19 cellular contexts compared by ENCODE assay signal in the genomic region with DNA sequence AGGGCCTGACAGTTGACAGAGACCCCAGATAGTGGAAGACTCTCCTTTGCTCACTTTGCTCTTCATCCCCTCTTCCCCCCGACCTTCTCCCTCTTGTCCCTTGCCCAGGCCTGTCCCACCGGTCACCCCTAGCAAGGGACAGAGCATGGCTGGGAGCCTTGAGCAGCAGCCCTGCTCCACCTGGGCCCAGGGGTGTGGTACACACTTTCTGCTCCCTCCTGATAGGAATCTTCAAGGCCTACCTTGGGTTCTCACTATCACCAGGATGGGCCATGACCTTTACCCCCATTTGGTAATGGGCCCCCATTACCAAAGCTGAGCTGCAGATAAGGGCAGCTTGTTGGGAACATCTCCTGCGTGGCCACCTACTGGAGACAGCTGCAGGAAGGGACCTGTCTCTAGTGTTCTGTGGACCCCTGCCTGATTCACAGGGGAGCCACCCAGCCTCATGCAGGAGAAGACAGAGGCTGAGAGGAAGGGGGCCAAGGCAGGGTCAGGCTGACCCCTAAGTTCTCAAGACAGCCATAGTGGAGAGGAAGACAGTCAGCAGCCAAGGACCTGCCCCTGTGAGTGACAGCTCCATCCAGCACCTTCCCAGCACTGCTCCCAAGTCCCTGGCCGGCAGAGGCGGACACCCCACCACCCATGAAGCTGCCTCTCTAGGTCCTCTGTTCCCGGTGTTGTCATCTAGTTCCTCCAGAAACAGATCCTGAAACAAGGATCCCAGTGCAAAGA. TPM values are rescaled to one million over a fixed set of nuclear protein-coding genes. Genes with fewer than 3 reads are reported as not detected.
DNase-seq lines count a peak whose midpoint lies in the region; TF ChIP-seq lines count a peak whose summit lies in the region.
"Had no signal": no experiment of that assay in that cellular context is flagged by ENCODE, and none has a peak within 500 bp of the region (broad histone marks: within the 10 kb centered on the region; RNA-seq: fewer than 3 reads in every experiment).

No MANE protein-coding gene starts in this region.

- H3K27me3 Mint-ChIP-seq in type B pancreatic cell, result no peaks in the 10 kb centered on the region

- no peaks in the 10 kb centered on the region for H3K36me3 ChIP-seq in kidney epithelial cell (ENCODE audit: control insufficient read depth, insufficient read depth, low read length)
- H3K36me3 ChIP-seq: prostate gland had no signal

- no peaks in the 10 kb centered on the region for H3K36me3 Mint-ChIP-seq in type B pancreatic cell
- H3K36me3 Mint-ChIP-seq: activated naive CD8-positive, alpha-beta T cell had no signal

- peak overlapping the region; percentile 72 for H3K27ac Mint-ChIP-seq in type B pancreatic cell
- H3K27ac Mint-ChIP-seq: activated naive CD8-positive, alpha-beta T cell; B cell; stimulated activated naive CD8-positive, alpha-beta T cell treated with anti-CD3 and anti-CD28 coated beads, Interleukin-15, Interleukin-2, amounts not matched to agents 100 ng/mL and 50 ng/mL, for 24 hours had no signal

- peaks cover 8% of the 10 kb centered on the region for H3K4me1 Mint-ChIP-seq in type B pancreatic cell (ENCODE audit: unreplicated experiment)
- H3K4me1 Mint-ChIP-seq: B cell, neural crest cell had no signal

- no peak overlapping the region for H3K4me3 ChIP-seq in kidney epithelial cell (ENCODE audit: low read depth, low read length)
- H3K4me3 ChIP-seq: prostate gland had no signal

- peaks cover 4% of the 10 kb centered on the region for H3K9me3 Mint-ChIP-seq in type B pancreatic cell
- H3K9me3 Mint-ChIP-seq: neural crest cell; stimulated activated naive CD8-positive, alpha-beta T cell treated with anti-CD3 and anti-CD28 coated beads, Interleukin-15, Interleukin-2, amounts not matched to agents 100 ng/mL and 50 ng/mL, for 24 hours had no signal

- peak; percentile 3 for TF ChIP-seq CTCF in kidney epithelial cell (IDR thresholded peaks at IDR 0.05; ENCODE audit: insufficient read depth, low read length, poor library complexity, severe bottlenecking)
- no peak for TF ChIP-seq CTCF in type B pancreatic cell (conservative IDR thresholded peaks at IDR 0.05)

- DNase-seq in activated effector memory CD4-positive, alpha-beta T cell treated with anti-CD3 and anti-CD28 coated beads, Interleukin-2, amount 50 U/mL, for 16 hours, result peak; percentile 50
- DNase-seq in activated effector memory CD4-positive, alpha-beta T cell treated with Interleukin-2 at 50 U/mL for 16 hours, result no peak
- DNase-seq in kidney epithelial cell (ENCODE audit: low read depth) (no peak), type B pancreatic cell (ENCODE audit: extremely low spot score, unreplicated experiment) (no peak), T1000 (lab: John Stamatoyannopoulos, UW) (no peak)
- DNase-seq in activated CD4-positive, alpha-beta T cell treated with anti-CD3 and anti-CD28 coated beads, Interleukin-2, amount 50 U/mL, for 48 hours, result no peak
- DNase-seq: 8988T, DMS79, GOT3, midbrain, MV-4-11, NCI-H1694 treated with DMSO at 0.1 percent for 48 hours, SHP77 had no signal

- no peak overlapping the region for H3K4me3 Mint-ChIP-seq in type B pancreatic cell
- H3K4me3 Mint-ChIP-seq: activated naive CD8-positive, alpha-beta T cell; B cell; neural crest cell; stimulated activated naive CD8-positive, alpha-beta T cell treated with anti-CD3 and anti-CD28 coated beads, Interleukin-15, Interleukin-2, amounts not matched to agents 100 ng/mL and 50 ng/mL, for 24 hours had no signal

- H3K27me3 ChIP-seq in kidney epithelial cell (ENCODE audit: control insufficient read depth, insufficient read depth, low read length), result no peaks in the 10 kb centered on the region

RNA-seq across cellular contexts. Expression of gene NPC1L1, which starts 0.9 kb away (rescaled TPM):
- 0.96 and 1.5 TPM in 2 replicates for total RNA-seq in kidney epithelial cell
- 8.8 and 11.0 TPM in 2 replicates for total RNA-seq in type B pancreatic cell (ENCODE audit: low replicate concordance)
- total RNA-seq: B cell, skeletal muscle tissue had no signal

RNA-seq across cellular contexts. Expression of gene DDX56, which starts 31.7 kb away (rescaled TPM):
- 67.9 and 96.8 TPM in 2 replicates for total RNA-seq in kidney epithelial cell
- 86.5 and 100 TPM in 2 replicates for total RNA-seq in type B pancreatic cell (ENCODE audit: low replicate concordance)

RNA-seq across cellular contexts. Expression of gene TMED4, which starts 40.0 kb away (rescaled TPM):
- total RNA-seq in kidney epithelial cell (159 and 201 TPM in 2 replicates), type B pancreatic cell (ENCODE audit: low replicate concordance) (92.8 and 97.1 TPM in 2 replicates)

RNA-seq across cellular contexts. Expression of gene NUDCD3, which starts 51.6 kb away (rescaled TPM):
- total RNA-seq in kidney epithelial cell (71.7 and 81.7 TPM in 2 replicates), type B pancreatic cell (ENCODE audit: low replicate concordance) (82.1 and 88.5 TPM in 2 replicates)
